10 cellular contexts compared by ENCODE assay signal in genomic region chr4:68451246-68452211, GRCh38. TPM values are rescaled to one million over a fixed set of nuclear protein-coding genes. Genes with fewer than 3 reads are reported as not detected.
DNase-seq lines count a peak whose midpoint lies in the region; ATAC-seq lines count a peak whose summit lies in the region.
"Had no signal": no experiment of that assay in that cellular context is flagged by ENCODE, and none has a peak within 500 bp of the region (broad histone marks: within the 10 kb centered on the region; RNA-seq: fewer than 3 reads in every experiment).

No MANE protein-coding gene starts in this region.

- H3K36me3 Mint-ChIP-seq in activated T-cell treated with anti-CD3 and anti-CD28 coated beads, Interleukin-2, amount 50 U/mL, for 4 hours (ENCODE audit: insufficient read depth) = no peaks in the 10 kb centered on the region
- no peaks in the 10 kb centered on the region for H3K36me3 Mint-ChIP-seq in activated naive CD8-positive, alpha-beta T cell treated with anti-CD3 and anti-CD28 coated beads for 36 hours
- no peaks in the 10 kb centered on the region for H3K36me3 Mint-ChIP-seq in stimulated activated naive CD8-positive, alpha-beta T cell treated with anti-CD3 and anti-CD28 coated beads, Interleukin-15, Interleukin-2, amounts not matched to agents 100 ng/mL and 50 ng/mL, for 24 hours (ENCODE audit: low read depth)

- peak overlapping the region; percentile 73 for H3K27ac Mint-ChIP-seq in activated naive CD8-positive, alpha-beta T cell treated with anti-CD3 and anti-CD28 coated beads for 36 hours
- H3K27ac Mint-ChIP-seq in stimulated activated naive CD8-positive, alpha-beta T cell treated with anti-CD3 and anti-CD28 coated beads, Interleukin-15, Interleukin-2, amounts not matched to agents 100 ng/mL and 50 ng/mL, for 24 hours = peak overlapping the region; percentile 74

- no peaks in the 10 kb centered on the region for H3K9me3 Mint-ChIP-seq in activated T-cell treated with anti-CD3 and anti-CD28 coated beads, Interleukin-2, amount 50 U/mL, for 4 hours
- H3K9me3 Mint-ChIP-seq in activated naive CD8-positive, alpha-beta T cell treated with anti-CD3 and anti-CD28 coated beads for 36 hours = no peaks in the 10 kb centered on the region
- no peaks in the 10 kb centered on the region for H3K9me3 Mint-ChIP-seq in stimulated activated naive CD8-positive, alpha-beta T cell treated with anti-CD3 and anti-CD28 coated beads, Interleukin-15, Interleukin-2, amounts not matched to agents 100 ng/mL and 50 ng/mL, for 24 hours

- intact Hi-C loops in posterior cingulate gyrus (cut with DNase I) = no loop called here

- H3K4me3 Mint-ChIP-seq in activated T-cell treated with anti-CD3 and anti-CD28 coated beads, Interleukin-2, amount 50 U/mL, for 4 hours = no peak overlapping the region
- no peak overlapping the region for H3K4me3 Mint-ChIP-seq in activated naive CD8-positive, alpha-beta T cell treated with anti-CD3 and anti-CD28 coated beads for 36 hours
- H3K4me3 Mint-ChIP-seq in stimulated activated naive CD8-positive, alpha-beta T cell treated with anti-CD3 and anti-CD28 coated beads, Interleukin-15, Interleukin-2, amounts not matched to agents 100 ng/mL and 50 ng/mL, for 24 hours = no peak overlapping the region

- peak; percentile 72 to 83 for ATAC-seq in activated T-cell treated with anti-CD3 and anti-CD28 coated beads, Interleukin-2, amount 50 U/mL, for 4 hours
- ATAC-seq in HG03103 (IDR thresholded peaks at IDR 0.05; ENCODE audit: low read depth, unreplicated experiment) = peak; percentile 78

- no peak for DNase-seq in activated T-cell treated with anti-CD3 and anti-CD28 coated beads, Interleukin-2, amount 50 U/mL, for 4 hours
- DNase-seq in activated T-cell treated with anti-CD3 and anti-CD28 coated beads, Interleukin-2, amount 50 U/mL, for 1 hour = no peak
- no peak for DNase-seq in activated naive CD8-positive, alpha-beta T cell treated with anti-CD3 and anti-CD28 coated beads for 36 hours
- no peak for DNase-seq in posterior cingulate gyrus
- no peak for DNase-seq in NCI-H1105 (lab: John Stamatoyannopoulos, UW)
- no peak for DNase-seq in effector CD4-positive, alpha-beta T cell

- H3K27me3 Mint-ChIP-seq in activated T-cell treated with anti-CD3 and anti-CD28 coated beads, Interleukin-2, amount 50 U/mL, for 4 hours (ENCODE audit: low read depth) = no peaks in the 10 kb centered on the region
- no peaks in the 10 kb centered on the region for H3K27me3 Mint-ChIP-seq in activated naive CD8-positive, alpha-beta T cell treated with anti-CD3 and anti-CD28 coated beads for 36 hours
- H3K27me3 Mint-ChIP-seq in stimulated activated naive CD8-positive, alpha-beta T cell treated with anti-CD3 and anti-CD28 coated beads, Interleukin-15, Interleukin-2, amounts not matched to agents 100 ng/mL and 50 ng/mL, for 24 hours = no peaks in the 10 kb centered on the region

- H3K4me1 Mint-ChIP-seq in activated T-cell treated with anti-CD3 and anti-CD28 coated beads, Interleukin-2, amount 50 U/mL, for 4 hours (ENCODE audit: low read depth) = peaks cover 23% of the 10 kb centered on the region
- H3K4me1 Mint-ChIP-seq in activated naive CD8-positive, alpha-beta T cell treated with anti-CD3 and anti-CD28 coated beads for 36 hours = peaks cover 40% of the 10 kb centered on the region
- H3K4me1 Mint-ChIP-seq in stimulated activated naive CD8-positive, alpha-beta T cell treated with anti-CD3 and anti-CD28 coated beads, Interleukin-15, Interleukin-2, amounts not matched to agents 100 ng/mL and 50 ng/mL, for 24 hours (ENCODE audit: low read depth) = peaks cover 38% of the 10 kb centered on the region

RNA-seq across cellular contexts. Expression of gene TMPRSS11E, which starts 4.3 kb away (rescaled TPM):
- total RNA-seq in activated T-cell treated with anti-CD3 and anti-CD28 coated beads, Interleukin-2, amount 50 U/mL, for 4 hours = not detected
- under 1 TPM in 1 of 2 experiments, not detected in 1; 0.19 TPM for total RNA-seq in activated naive CD8-positive, alpha-beta T cell treated with anti-CD3 and anti-CD28 coated beads for 36 hours
- total RNA-seq: mesenteric fat pad, RPMI7951 had no signal
